In genomic region chr2:174771631-174772491, GRCh38 we compare ENCODE assay signal across 1 cellular context.
TF ChIP-seq lines count a peak whose summit lies in the region.

No MANE protein-coding gene starts in this region.

TF ChIP-seq in HepG2, 621 proteins besides CTCF, POLR2A, EP300 and RAD21 (continued from another document and continues in another):
- TF ChIP-seq ARID4A (CRISPR knock-in tag; IDR thresholded peaks at IDR 0.05; ENCODE audit: borderline replicate concordance) (no peak; the same call in 1 of the 2 replicates), ZNF580 (CRISPR knock-in tag; IDR thresholded peaks at IDR 0.05; ENCODE audit: borderline replicate concordance, low read depth) (peak; percentile 40; the same call in 1 of the 2 replicates), ZNF777 (CRISPR knock-in tag; IDR thresholded peaks at IDR 0.05) (0 out of 2 replicates have a peak, but pooled peaks have one; percentile 28), ZC3H13 (CRISPR knock-in tag; IDR thresholded peaks at IDR 0.05) (no peak), RNF2 (conservative IDR thresholded peaks at IDR 0.05; ENCODE audit: low read depth) (no peak), KAT2B (IDR thresholded peaks at IDR 0.05; ENCODE audit: borderline replicate concordance, low read depth, low read length) (no peak), ZFP91 (CRISPR knock-in tag; IDR thresholded peaks at IDR 0.05; ENCODE audit: borderline replicate concordance) (peak; percentile 61; the same call in 1 of the 2 replicates), ZNF678 (CRISPR knock-in tag; IDR thresholded peaks at IDR 0.05) (no peak), ZNF543 (CRISPR knock-in tag; IDR thresholded peaks at IDR 0.05) (no peak), NR3C1 (CRISPR knock-in tag; IDR thresholded peaks at IDR 0.05) (no peak), HNF4G (IDR thresholded peaks at IDR 0.05; ENCODE audit: borderline replicate concordance, low read depth, low read length) (no peak), HNF4G (CRISPR knock-in tag; IDR thresholded peaks at IDR 0.05; ENCODE audit: borderline replicate concordance, low read depth) (no peak), KDM6A (CRISPR knock-in tag; IDR thresholded peaks at IDR 0.05; ENCODE audit: low read depth) (no peak), ZNF574 (CRISPR knock-in tag; IDR thresholded peaks at IDR 0.05) (peak; percentile 50; the same call in 1 of the 2 replicates), BCL6 (CRISPR knock-in tag; IDR thresholded peaks at IDR 0.05) (no peak; the same call in 1 of the 2 replicates), JUN (CRISPR knock-in tag; IDR thresholded peaks at IDR 0.05) (no peak), IRF2 (CRISPR knock-in tag; IDR thresholded peaks at IDR 0.05) (0 out of 2 replicates have a peak, but pooled peaks have one; percentile 26), BORCS8-MEF2B (CRISPR knock-in tag; IDR thresholded peaks at IDR 0.05) (no peak), DR1 (CRISPR knock-in tag; IDR thresholded peaks at IDR 0.05) (no peak), SNAPC4 (CRISPR knock-in tag; IDR thresholded peaks at IDR 0.05) (no peak), HDAC1 (CRISPR knock-in tag; IDR thresholded peaks at IDR 0.05) (no peak), ZSCAN12 (CRISPR knock-in tag; IDR thresholded peaks at IDR 0.05) (no peak), AKAP8 (CRISPR knock-in tag; IDR thresholded peaks at IDR 0.05) (no peak), ZNF572 (CRISPR knock-in tag; IDR thresholded peaks at IDR 0.05) (no peak), MEF2D (CRISPR knock-in tag; IDR thresholded peaks at IDR 0.05) (peak; percentile 41; the same call in 1 of the 2 replicates), ATF2 (CRISPR knock-in tag; IDR thresholded peaks at IDR 0.05) (0 out of 2 replicates have a peak, but pooled peaks have one; percentile 36), U2AF2 (IDR thresholded peaks at IDR 0.05; ENCODE audit: low read depth, low read length) (no peak), USF2 (IDR thresholded peaks at IDR 0.05; ENCODE audit: low read depth, low read length) (peak; percentile 77), USF2 (CRISPR knock-in tag; IDR thresholded peaks at IDR 0.05; ENCODE audit: borderline replicate concordance) (peak; percentile 64; the same call in 1 of the 2 replicates), MBNL3 (CRISPR knock-in tag; conservative IDR thresholded peaks at IDR 0.05) (no peak), ZNF232 (CRISPR knock-in tag; IDR thresholded peaks at IDR 0.05; ENCODE audit: borderline replicate concordance) (no peak), ZNF841 (CRISPR knock-in tag; IDR thresholded peaks at IDR 0.05; ENCODE audit: borderline replicate concordance) (no peak), ZFX (CRISPR knock-in tag; IDR thresholded peaks at IDR 0.05; ENCODE audit: low read depth) (peak; percentile 28; the same call in 1 of the 2 replicates), PRPF4 (IDR thresholded peaks at IDR 0.05; ENCODE audit: low read depth, low read length, poor library complexity, severe bottlenecking) (no peak), HOXA5 (CRISPR knock-in tag; IDR thresholded peaks at IDR 0.05) (0 out of 2 replicates have a peak, but pooled peaks have one; percentile 59), THAP7 (CRISPR knock-in tag; IDR thresholded peaks at IDR 0.05) (no peak), ZNF30 (CRISPR knock-in tag; IDR thresholded peaks at IDR 0.05) (no peak), KMT2B (CRISPR knock-in tag; IDR thresholded peaks at IDR 0.05) (no peak), ZNF335 (CRISPR knock-in tag; IDR thresholded peaks at IDR 0.05) (no peak), ZNF460 (CRISPR knock-in tag; IDR thresholded peaks at IDR 0.05; ENCODE audit: borderline replicate concordance) (no peak)
- TF ChIP-seq, protein P1, sequence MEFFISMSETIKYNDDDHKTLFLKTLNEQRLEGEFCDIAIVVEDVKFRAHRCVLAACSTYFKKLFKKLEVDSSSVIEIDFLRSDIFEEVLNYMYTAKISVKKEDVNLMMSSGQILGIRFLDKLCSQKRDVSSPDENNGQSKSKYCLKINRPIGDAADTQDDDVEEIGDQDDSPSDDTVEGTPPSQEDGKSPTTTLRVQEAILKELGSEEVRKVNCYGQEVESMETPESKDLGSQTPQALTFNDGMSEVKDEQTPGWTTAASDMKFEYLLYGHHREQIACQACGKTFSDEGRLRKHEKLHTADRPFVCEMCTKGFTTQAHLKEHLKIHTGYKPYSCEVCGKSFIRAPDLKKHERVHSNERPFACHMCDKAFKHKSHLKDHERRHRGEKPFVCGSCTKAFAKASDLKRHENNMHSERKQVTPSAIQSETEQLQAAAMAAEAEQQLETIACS (CRISPR knock-in tag; IDR thresholded peaks at IDR 0.05) = no peak
- TF ChIP-seq, protein P2, sequence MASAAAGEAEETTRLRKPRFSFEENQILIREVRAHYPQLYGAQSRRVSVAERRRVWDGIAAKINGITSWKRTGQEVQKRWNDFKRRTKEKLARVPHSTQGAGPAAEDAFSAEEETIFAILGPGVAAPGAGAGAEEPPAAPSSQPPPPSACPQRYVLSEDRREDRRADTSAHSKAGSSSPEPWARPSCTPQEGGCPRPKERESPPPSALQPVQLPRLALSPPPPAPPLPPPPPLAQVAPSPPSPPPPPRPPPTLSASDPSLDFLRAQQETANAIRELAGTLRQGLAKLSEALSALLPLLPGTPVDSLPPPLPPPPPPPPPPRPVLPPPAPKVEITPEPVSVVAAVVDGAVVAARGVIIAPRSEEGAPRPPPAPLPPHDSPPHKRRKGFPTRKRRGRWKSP (CRISPR knock-in tag; IDR thresholded peaks at IDR 0.05) = peak; percentile 68; the same call in 1 of the 2 replicates
